ENCODE assay signal across 8 cellular contexts in the genomic region with DNA sequence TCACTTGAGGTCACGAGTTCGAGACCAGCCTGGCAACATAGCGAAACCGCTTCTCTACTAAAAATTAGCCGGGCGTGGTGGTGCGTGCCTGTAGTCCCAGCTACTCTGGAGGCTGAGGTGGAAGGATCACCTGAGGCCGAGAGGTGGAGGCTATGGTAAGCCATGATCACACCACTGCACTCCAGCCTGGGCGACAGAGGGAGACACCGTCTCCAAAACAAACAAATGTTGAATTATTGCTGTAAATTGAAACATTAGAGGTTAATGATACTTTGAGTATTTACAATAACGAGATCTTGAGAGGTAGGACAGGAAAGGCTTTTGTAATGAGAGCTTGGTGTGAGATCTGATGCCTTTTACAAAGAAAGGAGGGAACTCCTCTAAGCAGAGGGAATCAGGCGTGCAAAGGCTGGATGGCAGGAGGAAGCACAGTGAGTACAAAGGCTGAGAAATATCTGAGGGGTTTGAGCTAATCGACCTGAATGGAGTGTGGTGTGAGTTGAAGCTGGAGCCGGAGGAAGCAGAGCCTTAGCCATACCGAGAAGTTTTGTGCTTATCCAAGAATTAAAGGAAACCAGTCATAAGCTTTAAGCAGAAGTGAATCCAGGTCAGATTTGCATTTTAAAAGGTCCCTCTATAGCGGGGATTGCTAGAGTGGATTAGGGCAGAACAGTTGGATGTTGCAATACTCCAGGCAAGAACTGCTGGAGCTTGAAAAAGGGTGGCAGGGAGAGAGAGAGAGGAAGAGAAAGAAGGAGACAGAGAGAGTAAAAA. TPM values are rescaled to one million over a fixed set of nuclear protein-coding genes. Genes with fewer than 3 reads are reported as not detected.
DNase-seq lines count a peak whose midpoint lies in the region; ATAC-seq and TF ChIP-seq lines count a peak whose summit lies in the region.

No MANE protein-coding gene starts in this region.

- H2AFZ ChIP-seq in SK-N-SH (ENCODE audit: low read depth): peak overlapping the region; percentile 58

- H3K4me1 ChIP-seq in SK-N-SH (ENCODE audit: control insufficient read depth in 1 of 2, insufficient read depth in 2 of 2, low read depth in 1 of 2, low read length in 1 of 2) (peaks cover 8 to 10% of the 10 kb centered on the region in 2 experiments; a peak in 2 of 4 replicates), iPS DF 6.9 (ENCODE audit: control insufficient read depth, insufficient read depth, low read length) (no peaks in the 10 kb centered on the region)

- H3K79me2 ChIP-seq in SK-N-SH (ENCODE audit: insufficient read depth): peaks cover 98% of the 10 kb centered on the region

- POLR2A ChIA-PET in SK-N-SH (lab: Yijun Ruan, JAX): no interaction called here

- no peaks in the 10 kb centered on the region for H3K9me2 ChIP-seq in SK-N-SH

- H3K9me3 ChIP-seq in SK-N-SH (no peaks in the 10 kb centered on the region), iPS DF 6.9 (ENCODE audit: control insufficient read depth, insufficient read depth, low read length) (no peaks in the 10 kb centered on the region)

- H3K27me3 Mint-ChIP-seq in activated naive CD8-positive, alpha-beta T cell treated with anti-CD3 and anti-CD28 coated beads, Interleukin-2, amount 50 U/mL, for 24 hours: no peaks in the 10 kb centered on the region

- ATAC-seq in SK-N-SH treated with all-trans-retinoic acid at 6 μM for 48 hours: no peak
- no peak for ATAC-seq in activated naive CD8-positive, alpha-beta T cell treated with anti-CD3 and anti-CD28 coated beads, Interleukin-2, amount 50 U/mL, for 24 hours
- ATAC-seq in GM18502 (IDR thresholded peaks at IDR 0.05; ENCODE audit: poor library complexity, unreplicated experiment): no peak
- no peak for ATAC-seq in HG02571 (IDR thresholded peaks at IDR 0.05; ENCODE audit: unreplicated experiment)

- H3K4me3 Mint-ChIP-seq in activated naive CD8-positive, alpha-beta T cell treated with anti-CD3 and anti-CD28 coated beads, Interleukin-2, amount 50 U/mL, for 24 hours: peak overlapping the region; percentile 99

- no peaks in the 10 kb centered on the region for H3K27me3 ChIP-seq in SK-N-SH (ENCODE audit: insufficient read depth)
- H3K27me3 ChIP-seq in iPS DF 6.9 (ENCODE audit: control insufficient read depth, insufficient read depth, low read length): no peaks in the 10 kb centered on the region

- H3K27ac ChIP-seq in SK-N-SH (ENCODE audit: low read depth in 2 of 2, low read length in 1 of 2) (peak overlapping the region; percentile 80 to 87), iPS DF 6.9 (ENCODE audit: low read length) (no peak overlapping the region)

- H3K4me3 ChIP-seq in SK-N-SH (ENCODE audit: low read depth in 2 of 2, low read length in 1 of 2) (peak overlapping the region; percentile 61 to 69), iPS DF 6.9 (ENCODE audit: low read length) (peak overlapping the region; percentile 95; the same call in 1 of the 2 replicates), skeletal muscle cell (ENCODE audit: low read depth, low read length) (peak overlapping the region; percentile 90)

- H4K20me1 ChIP-seq in SK-N-SH (ENCODE audit: insufficient read depth): no peaks in the 10 kb centered on the region

- peak overlapping the region; percentile 82 for H3K9ac ChIP-seq in SK-N-SH

- H3F3A ChIP-seq in SK-N-SH (replicated peaks; ENCODE audit: insufficient read depth): peaks cover 6% of the 10 kb centered on the region

- WGBS in SK-N-SH (ENCODE audit: low lambda C conversion rate): 46% methylated on average over 15 of the region's 16 CpGs
- no CpG with 5 or more reads among the region's 16 CpGs for WGBS in iPS DF 6.9 (ENCODE audit: insufficient coverage, insufficient read length)

- TF ChIP-seq EP300 in SK-N-SH (IDR thresholded peaks at IDR 0.05; ENCODE audit: borderline replicate concordance in 1 of 2, low read depth in 1 of 2, low read length in 1 of 2): no peak

- H3K4me1 Mint-ChIP-seq in activated naive CD8-positive, alpha-beta T cell treated with anti-CD3 and anti-CD28 coated beads, Interleukin-2, amount 50 U/mL, for 24 hours: peaks cover 34% of the 10 kb centered on the region

- TF ChIP-seq CTCF in SK-N-SH (IDR thresholded peaks at IDR 0.05): no peak

- H3K27ac Mint-ChIP-seq in activated naive CD8-positive, alpha-beta T cell treated with anti-CD3 and anti-CD28 coated beads, Interleukin-2, amount 50 U/mL, for 24 hours: peak overlapping the region; percentile 97

- CTCF ChIA-PET in SK-N-SH (lab: Yijun Ruan, JAX): interaction anchor here (1.1 to 5.8 kb wide), 5 partner anchors 7 to 164 kb away, joined by 3 to 33 read pairs (median 7); partner anchors contain the start of gene NRIP2

- H3K9me3 Mint-ChIP-seq in activated naive CD8-positive, alpha-beta T cell treated with anti-CD3 and anti-CD28 coated beads, Interleukin-2, amount 50 U/mL, for 24 hours: no peaks in the 10 kb centered on the region

- peak overlapping the region; percentile 82 for H3K4me2 ChIP-seq in SK-N-SH

- H3K36me3 ChIP-seq in SK-N-SH (replicated peaks in 1 of 2; ENCODE audit: control insufficient read depth in 1 of 2, insufficient read depth in 2 of 2, low read length in 1 of 2) (peaks cover 6% of the 10 kb centered on the region in 2 experiments), iPS DF 6.9 (ENCODE audit: control insufficient read depth, insufficient read depth, low read length) (peaks cover 8% of the 10 kb centered on the region)

- peaks cover 42% of the 10 kb centered on the region for H3K36me3 Mint-ChIP-seq in activated naive CD8-positive, alpha-beta T cell treated with anti-CD3 and anti-CD28 coated beads, Interleukin-2, amount 50 U/mL, for 24 hours (ENCODE audit: low read depth)

- no peak for TF ChIP-seq RAD21 in SK-N-SH (IDR thresholded peaks at IDR 0.05; ENCODE audit: low read length)

- DNase-seq in SK-N-SH (no peak), NCI-H2029 treated with DMSO at 0.1 percent for 48 hours (lab: John Stamatoyannopoulos, UW) (peak; percentile 97), iPS DF 6.9 (ENCODE audit: low read depth, low spot score) (no peak), skeletal muscle cell (ENCODE audit: low read depth) (no peak)
- DNase-seq in activated naive CD8-positive, alpha-beta T cell treated with anti-CD3 and anti-CD28 coated beads, Interleukin-2, amount 50 U/mL, for 24 hours: no peak

TF ChIP-seq in SK-N-SH, 30 proteins besides CTCF, POLR2A, EP300 and RAD21 (continues in another document):
- no peak for TF ChIP-seq USF2 (IDR thresholded peaks at IDR 0.05; ENCODE audit: borderline replicate concordance, low read depth, low read length)
- no peak for TF ChIP-seq PBX3 (IDR thresholded peaks at IDR 0.05)
- no peak for TF ChIP-seq NFIC (IDR thresholded peaks at IDR 0.05; ENCODE audit: borderline replicate concordance)
- no peak for TF ChIP-seq RCOR1 (IDR thresholded peaks at IDR 0.05; ENCODE audit: low read length)

TF ChIP-seq in SK-N-SH treated with all-trans-retinoic acid at 6 μM for 48 hours, 23 proteins besides CTCF, POLR2A, EP300 and RAD21 (continues in another document):
- TF ChIP-seq ZNF8 (CRISPR knock-in tag; IDR thresholded peaks at IDR 0.05) (no peak), POU6F1 (CRISPR knock-in tag; IDR thresholded peaks at IDR 0.05; ENCODE audit: borderline replicate concordance, low read depth) (no peak), ESRRG (CRISPR knock-in tag; IDR thresholded peaks at IDR 0.05) (no peak), GLIS3 (CRISPR knock-in tag; IDR thresholded peaks at IDR 0.05) (no peak), OSR1 (CRISPR knock-in tag; IDR thresholded peaks at IDR 0.05) (no peak)

RNA-seq across cellular contexts. Expression of gene RHNO1, which starts 1.1 kb away (rescaled TPM):
- polyA plus RNA-seq in SK-N-SH (2012; rRNA removed): 28.9 and 39.5 TPM in 2 replicates
- polyA plus RNA-seq in SK-N-SH (2012; cell fraction: cytosol; rRNA removed): 37.0 and 39.2 TPM in 2 replicates
- polyA plus RNA-seq in SK-N-SH (2012; cell fraction: nucleus; rRNA removed): 8.5 and 11.7 TPM in 2 replicates

RNA-seq across cellular contexts. Expression of gene FOXM1, which starts 1.2 kb away (rescaled TPM):
- 17.0 and 29.9 TPM in 2 replicates for polyA plus RNA-seq in SK-N-SH (2012; rRNA removed)
- polyA plus RNA-seq in SK-N-SH (2012; cell fraction: cytosol; rRNA removed): 18.1 and 29.2 TPM in 2 replicates
- polyA plus RNA-seq in SK-N-SH (2012; cell fraction: nucleus; rRNA removed): 29.4 and 33.4 TPM in 2 replicates

RNA-seq across cellular contexts. Expression of gene TULP3, which starts 12.5 kb away (rescaled TPM):
- polyA plus RNA-seq in SK-N-SH (2012; rRNA removed): 22.6 and 24.0 TPM in 2 replicates
- 19.2 and 19.4 TPM in 2 replicates for polyA plus RNA-seq in SK-N-SH (2012; cell fraction: cytosol; rRNA removed)
- 31.6 and 33.6 TPM in 2 replicates for polyA plus RNA-seq in SK-N-SH (2012; cell fraction: nucleus; rRNA removed)

RNA-seq across cellular contexts. Expression of gene TEX52, which starts 21.3 kb away (rescaled TPM):
- not detected in 2 replicates for polyA plus RNA-seq in SK-N-SH (2012; rRNA removed)
- polyA plus RNA-seq in SK-N-SH (2012; cell fraction: cytosol; rRNA removed): not detected in 2 replicates
- polyA plus RNA-seq in SK-N-SH (2012; cell fraction: nucleus; rRNA removed): not detected in 2 replicates

RNA-seq across cellular contexts. Expression of gene NRIP2, which starts 43.3 kb away (rescaled TPM):
- not detected in 2 replicates for polyA plus RNA-seq in SK-N-SH (2012; rRNA removed)
- polyA plus RNA-seq in SK-N-SH (2012; cell fraction: cytosol; rRNA removed): not detected in 2 replicates
- 0.04 TPM in 1 of 2 replicates, not detected in the other for polyA plus RNA-seq in SK-N-SH (2012; cell fraction: nucleus; rRNA removed)
